In genomic region chr19:1166872-1167573, GRCh38 we compare ENCODE assay signal across 1 cellular context.
TF ChIP-seq lines count a peak whose summit lies in the region.

No MANE protein-coding gene starts in this region.

TF ChIP-seq in WTC11, 78 proteins besides CTCF, POLR2A, EP300 and RAD21:
- TF ChIP-seq ESRRA (CRISPR knock-in tag; IDR thresholded peaks at IDR 0.05; ENCODE audit: borderline replicate concordance) (no peak), TCF7 (CRISPR knock-in tag; IDR thresholded peaks at IDR 0.05; ENCODE audit: low read depth) (no peak), GABPB1 (CRISPR knock-in tag; IDR thresholded peaks at IDR 0.05) (no peak), TP53 (CRISPR knock-in tag; IDR thresholded peaks at IDR 0.05) (no peak), AFF4 (CRISPR knock-in tag; IDR thresholded peaks at IDR 0.05; ENCODE audit: borderline replicate concordance) (no peak), FOXP1 (CRISPR knock-in tag; IDR thresholded peaks at IDR 0.05; ENCODE audit: borderline replicate concordance) (no peak), ZNF138 (CRISPR knock-in tag; conservative IDR thresholded peaks at IDR 0.05) (no peak), CREM (CRISPR knock-in tag; IDR thresholded peaks at IDR 0.05) (no peak), HMGA2 (CRISPR knock-in tag; IDR thresholded peaks at IDR 0.05) (no peak), PRRX2 (CRISPR knock-in tag; IDR thresholded peaks at IDR 0.05) (no peak), ERG (CRISPR knock-in tag; IDR thresholded peaks at IDR 0.05) (no peak), SMAD3 (CRISPR knock-in tag; IDR thresholded peaks at IDR 0.05; ENCODE audit: borderline replicate concordance) (no peak)
- TF ChIP-seq, protein P1, sequence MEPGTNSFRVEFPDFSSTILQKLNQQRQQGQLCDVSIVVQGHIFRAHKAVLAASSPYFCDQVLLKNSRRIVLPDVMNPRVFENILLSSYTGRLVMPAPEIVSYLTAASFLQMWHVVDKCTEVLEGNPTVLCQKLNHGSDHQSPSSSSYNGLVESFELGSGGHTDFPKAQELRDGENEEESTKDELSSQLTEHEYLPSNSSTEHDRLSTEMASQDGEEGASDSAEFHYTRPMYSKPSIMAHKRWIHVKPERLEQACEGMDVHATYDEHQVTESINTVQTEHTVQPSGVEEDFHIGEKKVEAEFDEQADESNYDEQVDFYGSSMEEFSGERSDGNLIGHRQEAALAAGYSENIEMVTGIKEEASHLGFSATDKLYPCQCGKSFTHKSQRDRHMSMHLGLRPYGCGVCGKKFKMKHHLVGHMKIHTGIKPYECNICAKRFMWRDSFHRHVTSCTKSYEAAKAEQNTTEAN (CRISPR knock-in tag; IDR thresholded peaks at IDR 0.05) = no peak
- TF ChIP-seq, protein P2, sequence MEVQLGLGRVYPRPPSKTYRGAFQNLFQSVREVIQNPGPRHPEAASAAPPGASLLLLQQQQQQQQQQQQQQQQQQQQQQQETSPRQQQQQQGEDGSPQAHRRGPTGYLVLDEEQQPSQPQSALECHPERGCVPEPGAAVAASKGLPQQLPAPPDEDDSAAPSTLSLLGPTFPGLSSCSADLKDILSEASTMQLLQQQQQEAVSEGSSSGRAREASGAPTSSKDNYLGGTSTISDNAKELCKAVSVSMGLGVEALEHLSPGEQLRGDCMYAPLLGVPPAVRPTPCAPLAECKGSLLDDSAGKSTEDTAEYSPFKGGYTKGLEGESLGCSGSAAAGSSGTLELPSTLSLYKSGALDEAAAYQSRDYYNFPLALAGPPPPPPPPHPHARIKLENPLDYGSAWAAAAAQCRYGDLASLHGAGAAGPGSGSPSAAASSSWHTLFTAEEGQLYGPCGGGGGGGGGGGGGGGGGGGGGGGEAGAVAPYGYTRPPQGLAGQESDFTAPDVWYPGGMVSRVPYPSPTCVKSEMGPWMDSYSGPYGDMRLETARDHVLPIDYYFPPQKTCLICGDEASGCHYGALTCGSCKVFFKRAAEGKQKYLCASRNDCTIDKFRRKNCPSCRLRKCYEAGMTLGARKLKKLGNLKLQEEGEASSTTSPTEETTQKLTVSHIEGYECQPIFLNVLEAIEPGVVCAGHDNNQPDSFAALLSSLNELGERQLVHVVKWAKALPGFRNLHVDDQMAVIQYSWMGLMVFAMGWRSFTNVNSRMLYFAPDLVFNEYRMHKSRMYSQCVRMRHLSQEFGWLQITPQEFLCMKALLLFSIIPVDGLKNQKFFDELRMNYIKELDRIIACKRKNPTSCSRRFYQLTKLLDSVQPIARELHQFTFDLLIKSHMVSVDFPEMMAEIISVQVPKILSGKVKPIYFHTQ (CRISPR knock-in tag; IDR thresholded peaks at IDR 0.05) = no peak
- TF ChIP-seq, protein P3, sequence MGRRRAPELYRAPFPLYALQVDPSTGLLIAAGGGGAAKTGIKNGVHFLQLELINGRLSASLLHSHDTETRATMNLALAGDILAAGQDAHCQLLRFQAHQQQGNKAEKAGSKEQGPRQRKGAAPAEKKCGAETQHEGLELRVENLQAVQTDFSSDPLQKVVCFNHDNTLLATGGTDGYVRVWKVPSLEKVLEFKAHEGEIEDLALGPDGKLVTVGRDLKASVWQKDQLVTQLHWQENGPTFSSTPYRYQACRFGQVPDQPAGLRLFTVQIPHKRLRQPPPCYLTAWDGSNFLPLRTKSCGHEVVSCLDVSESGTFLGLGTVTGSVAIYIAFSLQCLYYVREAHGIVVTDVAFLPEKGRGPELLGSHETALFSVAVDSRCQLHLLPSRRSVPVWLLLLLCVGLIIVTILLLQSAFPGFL (CRISPR knock-in tag; IDR thresholded peaks at IDR 0.05; ENCODE audit: borderline replicate concordance) = no peak
